In the genomic region with DNA sequence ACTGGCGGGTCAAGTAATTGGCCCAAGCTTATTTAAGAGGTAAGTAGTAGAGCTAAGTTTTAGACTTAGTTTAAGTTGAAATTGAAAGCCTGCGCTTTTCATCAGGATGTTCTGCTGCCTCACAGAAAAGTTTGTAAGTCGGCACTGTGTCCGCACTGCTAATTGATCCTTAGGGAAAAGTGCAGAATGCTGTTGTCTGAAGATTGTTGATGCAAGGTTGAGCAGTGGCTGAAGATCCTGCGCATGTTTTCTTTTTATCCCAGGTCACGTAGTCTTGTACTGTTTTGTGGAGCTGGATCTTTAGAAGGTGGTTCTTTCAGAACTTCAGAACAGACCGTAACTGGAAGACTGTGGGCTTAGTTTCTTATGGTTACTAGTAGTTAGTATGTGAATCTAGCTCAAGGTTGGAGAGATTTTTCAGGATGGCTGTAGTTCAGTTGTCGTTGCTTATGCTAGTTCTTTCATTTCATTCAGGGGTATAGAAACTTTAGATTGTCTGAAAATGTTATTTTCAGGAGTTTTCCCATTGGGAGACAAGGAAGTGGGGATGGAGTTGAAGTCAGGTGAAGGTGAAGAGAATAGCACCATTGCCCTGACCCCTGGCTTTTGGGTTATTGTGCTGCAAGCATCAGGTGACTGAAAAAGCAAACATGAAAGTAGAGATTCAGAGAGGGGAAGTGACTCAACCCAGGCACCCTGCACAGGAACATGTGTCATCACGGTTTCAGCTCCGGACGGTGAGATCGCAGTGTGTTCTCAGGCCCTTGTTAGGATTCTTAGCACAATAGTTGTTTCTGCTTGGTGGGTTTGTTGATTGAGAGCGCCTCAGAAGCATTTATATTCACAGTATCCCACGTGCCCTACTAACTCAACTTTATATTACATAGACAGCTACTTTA, we compare ENCODE assay signal across 1 cellular context.
TF ChIP-seq lines count a peak whose summit lies in the region.

No MANE protein-coding gene starts in this region.

TF ChIP-seq in HepG2, 621 proteins besides CTCF, POLR2A, EP300 and RAD21 (continued from another document and continues in another):
- TF ChIP-seq SP5 (CRISPR knock-in tag; IDR thresholded peaks at IDR 0.05; ENCODE audit: borderline replicate concordance, low read depth) (0 out of 2 replicates have a peak, but pooled peaks have one; percentile 24), NPAS2 (CRISPR knock-in tag; IDR thresholded peaks at IDR 0.05; ENCODE audit: borderline replicate concordance) (no peak), SOX5 (CRISPR knock-in tag; IDR thresholded peaks at IDR 0.05; ENCODE audit: borderline replicate concordance) (peak; percentile 99), ZNF644 (CRISPR knock-in tag; IDR thresholded peaks at IDR 0.05; ENCODE audit: low read depth) (peak; percentile 56; the same call in 1 of the 2 replicates), GATAD1 (CRISPR knock-in tag; IDR thresholded peaks at IDR 0.05) (peak; percentile 53; the same call in 1 of the 2 replicates), FOXP1 (IDR thresholded peaks at IDR 0.05) (no peak), FOXP1 (CRISPR knock-in tag; IDR thresholded peaks at IDR 0.05) (peak; percentile 64), ETV5 (CRISPR knock-in tag; IDR thresholded peaks at IDR 0.05; ENCODE audit: borderline replicate concordance) (peak; percentile 97), NR2F1 (CRISPR knock-in tag; IDR thresholded peaks at IDR 0.05) (peak; percentile 84 to 92), ZNF292 (CRISPR knock-in tag; IDR thresholded peaks at IDR 0.05; ENCODE audit: borderline replicate concordance, low read depth) (peak; percentile 56; the same call in 1 of the 2 replicates), GATAD2A (CRISPR knock-in tag; IDR thresholded peaks at IDR 0.05) (peak; percentile 81), SMAD3 (CRISPR knock-in tag; IDR thresholded peaks at IDR 0.05) (peak; percentile 49; the same call in 1 of the 2 replicates), IRF2 (CRISPR knock-in tag; IDR thresholded peaks at IDR 0.05) (peak; percentile 74; the same call in 1 of the 2 replicates), ZFX (CRISPR knock-in tag; IDR thresholded peaks at IDR 0.05; ENCODE audit: low read depth) (peak; percentile 48; the same call in 1 of the 2 replicates), PRPF4 (IDR thresholded peaks at IDR 0.05; ENCODE audit: low read depth, low read length, poor library complexity, severe bottlenecking) (peak; percentile 46), NCOA2 (CRISPR knock-in tag; IDR thresholded peaks at IDR 0.05) (peak; percentile 82), SALL1 (CRISPR knock-in tag; IDR thresholded peaks at IDR 0.05) (peak; percentile 77), LCORL (IDR thresholded peaks at IDR 0.05) (peak; percentile 51; the same call in 1 of the 2 replicates), LCORL (CRISPR knock-in tag; IDR thresholded peaks at IDR 0.05) (peak; percentile 88), ZMYM4 (CRISPR knock-in tag; IDR thresholded peaks at IDR 0.05) (peak; percentile 87), NFIC (IDR thresholded peaks at IDR 0.05; ENCODE audit: low read length) (0 out of 2 replicates have a peak, but pooled peaks have one; percentile 37), PAXIP1 (CRISPR knock-in tag; conservative IDR thresholded peaks at IDR 0.05) (peak; percentile 72), ASH2L (IDR thresholded peaks at IDR 0.05; ENCODE audit: insufficient read length, low read depth, low read length) (peak; percentile 43), ZNF766 (CRISPR knock-in tag; IDR thresholded peaks at IDR 0.05; ENCODE audit: borderline replicate concordance) (no peak), ATF1 (CRISPR knock-in tag; IDR thresholded peaks at IDR 0.05) (peak; percentile 50; the same call in 1 of the 2 replicates), CHCHD3 (CRISPR knock-in tag; IDR thresholded peaks at IDR 0.05) (no peak), ZBTB33 (CRISPR knock-in tag; IDR thresholded peaks at IDR 0.05) (peak; percentile 29; the same call in 1 of the 2 replicates), CREM (IDR thresholded peaks at IDR 0.05) (0 out of 2 replicates have a peak, but pooled peaks have one; percentile 27), CREM (CRISPR knock-in tag; IDR thresholded peaks at IDR 0.05) (no peak), ARNTL (CRISPR knock-in tag; IDR thresholded peaks at IDR 0.05) (0 out of 2 replicates have a peak, but pooled peaks have one; percentile 36)
- TF ChIP-seq, protein P1, sequence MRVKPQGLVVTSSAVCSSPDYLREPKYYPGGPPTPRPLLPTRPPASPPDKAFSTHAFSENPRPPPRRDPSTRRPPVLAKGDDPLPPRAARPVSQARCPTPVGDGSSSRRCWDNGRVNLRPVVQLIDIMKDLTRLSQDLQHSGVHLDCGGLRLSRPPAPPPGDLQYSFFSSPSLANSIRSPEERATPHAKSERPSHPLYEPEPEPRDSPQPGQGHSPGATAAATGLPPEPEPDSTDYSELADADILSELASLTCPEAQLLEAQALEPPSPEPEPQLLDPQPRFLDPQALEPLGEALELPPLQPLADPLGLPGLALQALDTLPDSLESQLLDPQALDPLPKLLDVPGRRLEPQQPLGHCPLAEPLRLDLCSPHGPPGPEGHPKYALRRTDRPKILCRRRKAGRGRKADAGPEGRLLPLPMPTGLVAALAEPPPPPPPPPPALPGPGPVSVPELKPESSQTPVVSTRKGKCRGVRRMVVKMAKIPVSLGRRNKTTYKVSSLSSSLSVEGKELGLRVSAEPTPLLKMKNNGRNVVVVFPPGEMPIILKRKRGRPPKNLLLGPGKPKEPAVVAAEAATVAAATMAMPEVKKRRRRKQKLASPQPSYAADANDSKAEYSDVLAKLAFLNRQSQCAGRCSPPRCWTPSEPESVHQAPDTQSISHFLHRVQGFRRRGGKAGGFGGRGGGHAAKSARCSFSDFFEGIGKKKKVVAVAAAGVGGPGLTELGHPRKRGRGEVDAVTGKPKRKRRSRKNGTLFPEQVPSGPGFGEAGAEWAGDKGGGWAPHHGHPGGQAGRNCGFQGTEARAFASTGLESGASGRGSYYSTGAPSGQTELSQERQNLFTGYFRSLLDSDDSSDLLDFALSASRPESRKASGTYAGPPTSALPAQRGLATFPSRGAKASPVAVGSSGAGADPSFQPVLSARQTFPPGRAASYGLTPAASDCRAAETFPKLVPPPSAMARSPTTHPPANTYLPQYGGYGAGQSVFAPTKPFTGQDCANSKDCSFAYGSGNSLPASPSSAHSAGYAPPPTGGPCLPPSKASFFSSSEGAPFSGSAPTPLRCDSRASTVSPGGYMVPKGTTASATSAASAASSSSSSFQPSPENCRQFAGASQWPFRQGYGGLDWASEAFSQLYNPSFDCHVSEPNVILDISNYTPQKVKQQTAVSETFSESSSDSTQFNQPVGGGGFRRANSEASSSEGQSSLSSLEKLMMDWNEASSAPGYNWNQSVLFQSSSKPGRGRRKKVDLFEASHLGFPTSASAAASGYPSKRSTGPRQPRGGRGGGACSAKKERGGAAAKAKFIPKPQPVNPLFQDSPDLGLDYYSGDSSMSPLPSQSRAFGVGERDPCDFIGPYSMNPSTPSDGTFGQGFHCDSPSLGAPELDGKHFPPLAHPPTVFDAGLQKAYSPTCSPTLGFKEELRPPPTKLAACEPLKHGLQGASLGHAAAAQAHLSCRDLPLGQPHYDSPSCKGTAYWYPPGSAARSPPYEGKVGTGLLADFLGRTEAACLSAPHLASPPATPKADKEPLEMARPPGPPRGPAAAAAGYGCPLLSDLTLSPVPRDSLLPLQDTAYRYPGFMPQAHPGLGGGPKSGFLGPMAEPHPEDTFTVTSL (CRISPR knock-in tag; IDR thresholded peaks at IDR 0.05; ENCODE audit: borderline replicate concordance), result peak; percentile 69; the same call in 1 of the 2 replicates
- TF ChIP-seq, protein P2, sequence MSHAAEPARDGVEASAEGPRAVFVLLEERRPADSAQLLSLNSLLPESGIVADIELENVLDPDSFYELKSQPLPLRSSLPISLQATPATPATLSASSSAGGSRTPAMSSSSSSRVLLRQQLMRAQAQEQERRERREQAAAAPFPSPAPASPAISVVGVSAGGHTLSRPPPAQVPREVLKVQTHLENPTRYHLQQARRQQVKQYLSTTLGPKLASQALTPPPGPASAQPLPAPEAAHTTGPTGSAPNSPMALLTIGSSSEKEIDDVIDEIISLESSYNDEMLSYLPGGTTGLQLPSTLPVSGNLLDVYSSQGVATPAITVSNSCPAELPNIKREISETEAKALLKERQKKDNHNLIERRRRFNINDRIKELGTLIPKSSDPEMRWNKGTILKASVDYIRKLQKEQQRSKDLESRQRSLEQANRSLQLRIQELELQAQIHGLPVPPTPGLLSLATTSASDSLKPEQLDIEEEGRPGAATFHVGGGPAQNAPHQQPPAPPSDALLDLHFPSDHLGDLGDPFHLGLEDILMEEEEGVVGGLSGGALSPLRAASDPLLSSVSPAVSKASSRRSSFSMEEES (CRISPR knock-in tag; IDR thresholded peaks at IDR 0.05), result peak; percentile 99
- TF ChIP-seq, protein P3, sequence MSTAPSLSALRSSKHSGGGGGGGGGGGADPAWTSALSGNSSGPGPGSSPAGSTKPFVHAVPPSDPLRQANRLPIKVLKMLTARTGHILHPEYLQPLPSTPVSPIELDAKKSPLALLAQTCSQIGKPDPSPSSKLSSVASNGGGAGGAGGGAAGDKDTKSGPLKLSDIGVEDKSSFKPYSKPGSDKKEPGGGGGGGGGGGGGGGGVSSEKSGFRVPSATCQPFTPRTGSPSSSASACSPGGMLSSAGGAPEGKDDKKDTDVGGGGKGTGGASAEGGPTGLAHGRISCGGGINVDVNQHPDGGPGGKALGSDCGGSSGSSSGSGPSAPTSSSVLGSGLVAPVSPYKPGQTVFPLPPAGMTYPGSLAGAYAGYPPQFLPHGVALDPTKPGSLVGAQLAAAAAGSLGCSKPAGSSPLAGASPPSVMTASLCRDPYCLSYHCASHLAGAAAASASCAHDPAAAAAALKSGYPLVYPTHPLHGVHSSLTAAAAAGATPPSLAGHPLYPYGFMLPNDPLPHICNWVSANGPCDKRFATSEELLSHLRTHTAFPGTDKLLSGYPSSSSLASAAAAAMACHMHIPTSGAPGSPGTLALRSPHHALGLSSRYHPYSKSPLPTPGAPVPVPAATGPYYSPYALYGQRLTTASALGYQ (CRISPR knock-in tag; IDR thresholded peaks at IDR 0.05), result peak; percentile 21; the same call in 1 of the 2 replicates
- TF ChIP-seq, protein P4, sequence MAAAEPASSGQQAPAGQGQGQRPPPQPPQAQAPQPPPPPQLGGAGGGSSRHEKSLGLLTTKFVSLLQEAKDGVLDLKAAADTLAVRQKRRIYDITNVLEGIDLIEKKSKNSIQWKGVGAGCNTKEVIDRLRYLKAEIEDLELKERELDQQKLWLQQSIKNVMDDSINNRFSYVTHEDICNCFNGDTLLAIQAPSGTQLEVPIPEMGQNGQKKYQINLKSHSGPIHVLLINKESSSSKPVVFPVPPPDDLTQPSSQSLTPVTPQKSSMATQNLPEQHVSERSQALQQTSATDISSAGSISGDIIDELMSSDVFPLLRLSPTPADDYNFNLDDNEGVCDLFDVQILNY (CRISPR knock-in tag; conservative IDR thresholded peaks at IDR 0.05), result no peak
- TF ChIP-seq, protein P5, sequence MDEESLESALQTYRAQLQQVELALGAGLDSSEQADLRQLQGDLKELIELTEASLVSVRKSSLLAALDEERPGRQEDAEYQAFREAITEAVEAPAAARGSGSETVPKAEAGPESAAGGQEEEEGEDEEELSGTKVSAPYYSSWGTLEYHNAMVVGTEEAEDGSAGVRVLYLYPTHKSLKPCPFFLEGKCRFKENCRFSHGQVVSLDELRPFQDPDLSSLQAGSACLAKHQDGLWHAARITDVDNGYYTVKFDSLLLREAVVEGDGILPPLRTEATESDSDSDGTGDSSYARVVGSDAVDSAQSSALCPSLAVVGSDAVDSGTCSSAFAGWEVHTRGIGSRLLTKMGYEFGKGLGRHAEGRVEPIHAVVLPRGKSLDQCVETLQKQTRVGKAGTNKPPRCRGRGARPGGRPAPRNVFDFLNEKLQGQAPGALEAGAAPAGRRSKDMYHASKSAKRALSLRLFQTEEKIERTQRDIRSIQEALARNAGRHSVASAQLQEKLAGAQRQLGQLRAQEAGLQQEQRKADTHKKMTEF (CRISPR knock-in tag; IDR thresholded peaks at IDR 0.05), result peak; percentile 89
